8 cellular contexts compared by ENCODE assay signal in the genomic region with DNA sequence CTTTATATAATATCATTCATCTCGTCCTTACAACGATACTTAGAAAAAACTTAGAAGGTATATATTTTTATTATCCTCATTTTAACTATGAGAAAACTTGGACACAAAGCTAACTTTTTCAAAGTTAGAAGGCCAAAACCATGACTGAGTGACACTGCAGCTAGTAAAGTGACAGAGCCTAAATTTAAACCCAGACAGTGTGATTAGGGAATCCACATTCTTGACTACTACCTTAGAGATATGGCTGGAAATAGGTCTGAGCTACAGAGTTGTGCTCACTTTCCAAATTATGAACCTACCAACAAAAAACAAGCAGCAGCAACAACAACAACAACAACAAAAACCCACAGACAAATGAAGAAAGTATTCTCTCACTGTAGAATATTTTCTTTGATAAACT.
"Had no signal": no experiment of that assay in that cellular context is flagged by ENCODE, and none has a peak within 500 bp of the region (broad histone marks: within the 10 kb centered on the region; RNA-seq: fewer than 3 reads in every experiment).

No MANE protein-coding gene starts in this region.

- H3K27ac ChIP-seq: GM23248, HL-60 had no signal

- H3K9ac ChIP-seq: GM23248 had no signal

- DNase-seq: GOT3, H7, HFFc6 had no signal

- H3K4me3 ChIP-seq: GM23248, HAP-1 had no signal

- ATAC-seq: HCT116, HepG2 had no signal

- H3K9me3 ChIP-seq: HAP-1 had no signal

- H3K36me3 ChIP-seq: HAP-1 had no signal
